Comparison of ENCODE assay signal across 1 cellular context in genomic region chr7:22488643-22489462, GRCh38.
TF ChIP-seq lines count a peak whose summit lies in the region.

No MANE protein-coding gene starts in this region.

TF ChIP-seq in GM12878, 131 proteins besides CTCF, POLR2A, EP300 and RAD21:
- TF ChIP-seq HDAC6 (IDR thresholded peaks at IDR 0.05; ENCODE audit: unreplicated experiment) (no peak), FOXM1 (IDR thresholded peaks at IDR 0.05; ENCODE audit: low read depth, low read length) (peak; percentile 52; the same call in 1 of the 2 replicates), RAD51 (IDR thresholded peaks at IDR 0.05) (peak; percentile 83), USF2 (IDR thresholded peaks at IDR 0.05; ENCODE audit: borderline replicate concordance, low read depth, low read length) (peak; percentile 37; the same call in 1 of the 2 replicates), NR2C1 (IDR thresholded peaks at IDR 0.05) (no peak), ATF3 (IDR thresholded peaks at IDR 0.05; ENCODE audit: borderline replicate concordance, extremely low read depth, low read depth, low read length) (peak; percentile 22; the same call in 1 of the 2 replicates), YY1 (IDR thresholded peaks at IDR 0.05; ENCODE audit: low read depth, low read length) (peak; percentile 63), MAX (IDR thresholded peaks at IDR 0.05; ENCODE audit: low read depth, low read length) (0 out of 2 replicates have a peak, but pooled peaks have one; percentile 24), BHLHE40 (IDR thresholded peaks at IDR 0.05; ENCODE audit: borderline replicate concordance in 1 of 2, low read depth in 2 of 2, low read length in 1 of 2) (peak; percentile 96 to 97), POLR2AphosphoS2 (IDR thresholded peaks at IDR 0.05; ENCODE audit: low read depth, low read length) (no peak), CEBPB (IDR thresholded peaks at IDR 0.05; ENCODE audit: borderline replicate concordance in 1 of 2, low read depth in 2 of 2, low read length in 2 of 2) (no peak), SMC3 (IDR thresholded peaks at IDR 0.05; ENCODE audit: borderline replicate concordance, low read length) (peak; percentile 100)
- TF ChIP-seq, protein P1, sequence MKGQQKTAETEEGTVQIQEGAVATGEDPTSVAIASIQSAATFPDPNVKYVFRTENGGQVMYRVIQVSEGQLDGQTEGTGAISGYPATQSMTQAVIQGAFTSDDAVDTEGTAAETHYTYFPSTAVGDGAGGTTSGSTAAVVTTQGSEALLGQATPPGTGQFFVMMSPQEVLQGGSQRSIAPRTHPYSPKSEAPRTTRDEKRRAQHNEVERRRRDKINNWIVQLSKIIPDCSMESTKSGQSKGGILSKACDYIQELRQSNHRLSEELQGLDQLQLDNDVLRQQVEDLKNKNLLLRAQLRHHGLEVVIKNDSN (IDR thresholded peaks at IDR 0.05; ENCODE audit: borderline replicate concordance, extremely low read length, insufficient read depth, low read depth, low read length), result peak; percentile 54
